Comparison of ENCODE assay signal across 8 cellular contexts in the genomic region with DNA sequence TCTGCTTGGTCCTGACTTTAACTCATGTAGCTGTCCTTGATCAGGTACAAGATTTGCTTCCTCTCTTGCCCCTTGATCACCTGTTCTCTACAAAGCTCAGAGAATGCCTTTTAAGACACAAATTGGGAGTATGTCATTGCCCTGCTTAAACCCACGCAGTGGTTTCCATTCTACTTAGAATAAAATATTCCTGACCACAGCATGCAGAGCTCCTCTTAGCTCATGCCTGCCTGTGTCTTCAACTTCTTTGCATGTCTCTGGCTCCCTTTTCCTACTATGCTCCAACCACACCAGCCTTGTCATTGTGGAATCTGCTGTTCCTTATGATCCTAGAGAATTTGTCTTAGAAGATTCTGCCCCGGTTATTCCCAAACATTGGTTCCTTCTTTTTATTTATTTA.
"Had no signal": no experiment of that assay in that cellular context is flagged by ENCODE, and none has a peak within 500 bp of the region (broad histone marks: within the 10 kb centered on the region; RNA-seq: fewer than 3 reads in every experiment).

No MANE protein-coding gene starts in this region.

- H3K4me3 ChIP-seq: HAP-1 had no signal

- DNase-seq: GOT3, H7, HFFc6, KBM-7 had no signal

- H3K36me3 ChIP-seq: HAP-1 had no signal

- H3K9me3 ChIP-seq: HAP-1 had no signal

- FAIRE-seq: HepG2 had no signal

- H3K27ac ChIP-seq: HL-60 had no signal

- H3K4me1 ChIP-seq: HAP-1 had no signal

- ATAC-seq: HCT116, HepG2 had no signal
